22 cellular contexts compared by ENCODE assay signal in genomic region chr18:23710068-23710527, GRCh38. TPM values are rescaled to one million over a fixed set of nuclear protein-coding genes. Genes with fewer than 3 reads are reported as not detected.
DNase-seq lines count a peak whose midpoint lies in the region; ATAC-seq, FAIRE-seq and TF ChIP-seq lines count a peak whose summit lies in the region.
"Had no signal": no experiment of that assay in that cellular context is flagged by ENCODE, and none has a peak within 500 bp of the region (broad histone marks: within the 10 kb centered on the region; RNA-seq: fewer than 3 reads in every experiment).

No MANE protein-coding gene starts in this region.

- no peak overlapping the region for H3K4me3 ChIP-seq in fibroblast of villous mesenchyme (ENCODE audit: low read depth, low read length)
- no peak overlapping the region for H3K4me3 ChIP-seq in small intestine (ENCODE audit: low read depth in 1 of 2, low read length in 2 of 2)
- H3K4me3 ChIP-seq: breast epithelium had no signal

- no peaks in the 10 kb centered on the region for H3K9me3 ChIP-seq in small intestine (ENCODE audit: control insufficient read depth, low read depth)
- H3K9me3 ChIP-seq: SK-N-SH had no signal

- no peak overlapping the region for H3K27ac ChIP-seq in small intestine (ENCODE audit: low read depth in 1 of 2, low read length in 1 of 2)
- H3K27ac ChIP-seq: breast epithelium, KMS-11 had no signal

- no peaks in the 10 kb centered on the region for H3K4me1 ChIP-seq in small intestine (ENCODE audit: control insufficient read depth in 2 of 2, insufficient read depth in 1 of 2, low read depth in 1 of 2, low read length in 1 of 2)
- H3K4me1 ChIP-seq: breast epithelium had no signal

- H3K36me3 ChIP-seq in small intestine (ENCODE audit: control insufficient read depth in 2 of 2, insufficient read depth in 2 of 2, low read length in 2 of 2), result no peaks in the 10 kb centered on the region
- H3K36me3 ChIP-seq: breast epithelium had no signal

- H3K27me3 ChIP-seq in small intestine (ENCODE audit: control insufficient read depth in 2 of 2, insufficient read depth in 2 of 2, low read length in 2 of 2), result no peaks in the 10 kb centered on the region
- H3K27me3 ChIP-seq: breast epithelium had no signal

- TF ChIP-seq CTCF in fibroblast of villous mesenchyme (IDR thresholded peaks at IDR 0.05; ENCODE audit: insufficient read depth, low read depth, low read length), result no peak

- ATAC-seq in GM21515 (IDR thresholded peaks at IDR 0.05; ENCODE audit: unreplicated experiment), result no peak

- no peak for FAIRE-seq in small intestine (lab: Jason Lieb, UNC)

- 76 to 85% (median 78%) methylated on average over 17 of the region's 17 CpGs for WGBS in small intestine, 3 donors

- peak; percentile 20 for DNase-seq in HK-2 (ENCODE audit: unreplicated experiment)
- DNase-seq in amniotic epithelial cell (ENCODE audit: low read depth), result peak; percentile 99
- peak; percentile 82 for DNase-seq in fibroblast of villous mesenchyme (ENCODE audit: low read depth)
- peak; percentile 47 for DNase-seq in small intestine
- no peak for DNase-seq in foreskin melanocyte
- no peak for DNase-seq in SHP77 (lab: John Stamatoyannopoulos, UW)
- no peak for DNase-seq in activated naive CD4-positive, alpha-beta T cell (lab: John Stamatoyannopoulos, UW)
- DNase-seq: activated CD4-positive, alpha-beta T cell treated with anti-CD3 and anti-CD28 coated beads for 48 hours; activated naive CD4-positive, alpha-beta T cell treated with anti-CD3 and anti-CD28 coated beads for 36 hours; C1 segment of cervical spinal cord; DMS153; effector CD4-positive, alpha-beta T cell; NCI-H510A; OCI-M1; posterior cingulate gyrus; SK-N-SH; stimulated activated CD4-positive, alpha-beta T cell treated with anti-CD3 and anti-CD28 coated beads, Interleukin-12 subunit alpha, Interleukin-12 subunit beta, amount 100 ng/mL, for 4 hours; stimulated activated naive CD4-positive, alpha-beta T cell; T1000 had no signal

RNA-seq across cellular contexts. Expression of gene LAMA3, which starts 20.8 kb away (rescaled TPM):
- 2.6 and 5.2 TPM in 2 replicates for total RNA-seq in fibroblast of villous mesenchyme
- 10 to 100 TPM in 2 of 3 donors, 1 to 10 TPM in 1; 9.7 to 28.6 (median 15.4) TPM for polyA plus RNA-seq in small intestine

RNA-seq across cellular contexts. Expression of gene ANKRD29, which starts 47.4 kb away (rescaled TPM):
- 0.43 and 0.97 TPM in 2 replicates for total RNA-seq in fibroblast of villous mesenchyme
- 1 to 10 TPM; 3.0 to 5.1 (median 3.5) TPM for polyA plus RNA-seq in small intestine
- total RNA-seq: activated naive CD4-positive, alpha-beta T cell treated with anti-CD3 and anti-CD28 coated beads for 36 hours had no signal

Comparison
In these comparisons a context has a peak if more than half of its experiments do, and no peak if none do; other contexts are left out.
1. DNase-seq: peak in HK-2 (single experiment), amniotic epithelial cell (single experiment), fibroblast of villous mesenchyme (single experiment) and small intestine (single experiment); none in foreskin melanocyte (single experiment), SHP77 (0 of 2) and activated naive CD4-positive, alpha-beta T cell (0 of 4).